10 cellular contexts compared by ENCODE assay signal in the genomic region with DNA sequence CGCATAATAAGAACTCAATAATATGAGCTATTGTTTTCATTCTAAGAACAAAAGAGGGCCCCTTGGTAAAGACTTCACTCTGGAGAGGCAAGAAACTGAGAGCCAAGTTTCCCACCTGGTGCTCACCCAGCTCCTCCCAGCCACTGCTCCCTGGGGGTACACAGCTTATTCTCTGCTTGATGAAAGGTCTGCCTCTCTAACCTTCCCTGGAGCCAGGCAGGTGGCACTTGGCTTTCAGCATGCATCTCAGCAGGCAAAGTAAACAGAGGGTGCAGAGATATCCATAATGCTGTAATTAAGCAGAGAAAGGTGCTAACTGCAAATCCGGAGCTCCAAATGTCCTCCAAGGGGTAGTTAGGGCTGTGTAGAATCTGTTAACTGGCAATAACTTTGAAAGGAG.
"Had no signal": no experiment of that assay in that cellular context is flagged by ENCODE, and none has a peak within 500 bp of the region (broad histone marks: within the 10 kb centered on the region; RNA-seq: fewer than 3 reads in every experiment).

No MANE protein-coding gene starts in this region.

- DNase-seq: activated CD4-positive, alpha-beta memory T cell treated with anti-CD3 and anti-CD28 coated beads for 36 hours; activated gamma-delta T cell treated with Interleukin-2 at 50 U/mL for 16 hours; activated naive CD8-positive, alpha-beta T cell treated with anti-CD3 and anti-CD28 coated beads for 36 hours; activated T-cell treated with anti-CD3 and anti-CD28 coated beads, Interleukin-2, amount 50 U/mL, for 72 hours; anterior cingulate cortex; cerebellar nuclear complex; nephron progenitor cell; psoas muscle; sigmoid colon; stimulated activated naive CD4-positive, alpha-beta T cell had no signal
